In the genomic region with DNA sequence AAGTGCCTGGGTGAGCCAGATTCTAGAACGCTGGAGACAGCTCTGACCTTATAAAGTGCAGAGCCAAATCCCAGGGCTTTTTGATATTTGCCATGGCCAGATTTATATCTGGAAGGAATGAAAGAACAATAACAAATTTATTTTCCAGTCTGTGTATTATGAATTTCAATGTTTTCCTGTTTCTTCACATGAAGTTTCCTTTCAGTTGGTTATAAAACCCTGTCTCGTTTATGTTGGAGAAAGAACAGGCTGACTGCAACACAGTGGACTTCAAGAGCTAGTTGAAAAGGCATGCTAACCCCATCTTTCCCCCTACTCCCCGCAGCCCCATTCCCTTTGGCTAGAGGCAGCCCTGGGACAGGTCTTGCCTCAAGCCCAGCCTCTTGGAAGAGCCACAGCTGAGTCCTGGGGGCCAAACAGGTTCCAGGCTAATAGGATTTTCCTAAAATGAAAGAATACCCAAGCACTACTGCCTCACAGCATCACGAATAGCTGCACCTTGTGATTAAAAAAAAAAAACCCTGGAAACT, we compare ENCODE assay signal across 15 cellular contexts. TPM values are rescaled to one million over a fixed set of nuclear protein-coding genes. Genes with fewer than 3 reads are reported as not detected.
DNase-seq lines count a peak whose midpoint lies in the region; ATAC-seq, FAIRE-seq and TF ChIP-seq lines count a peak whose summit lies in the region.
"Had no signal": no experiment of that assay in that cellular context is flagged by ENCODE, and none has a peak within 500 bp of the region (broad histone marks: within the 10 kb centered on the region; RNA-seq: fewer than 3 reads in every experiment).

No MANE protein-coding gene starts in this region.

- H3K4me2 ChIP-seq in astrocyte (ENCODE audit: low read length) (peak overlapping the region; percentile 82), hepatocyte (peak overlapping the region; percentile 90)

- DNase-seq in astrocyte (ENCODE audit: low read depth): no peak
- no peak for DNase-seq in hepatocyte (ENCODE audit: low spot score)
- no peak for DNase-seq in retinal pigment epithelial cell (ENCODE audit: low read depth)
- no peak for DNase-seq in body of pancreas
- DNase-seq in NOMO-1 treated with dmso at 0.1 percent for 144 hours (lab: John Stamatoyannopoulos, UW; ENCODE audit: unreplicated experiment): no peak
- no peak for DNase-seq in H4 (ENCODE audit: low spot score)
- no peak for DNase-seq in NCI-H2227 (lab: John Stamatoyannopoulos, UW; ENCODE audit: unreplicated experiment)
- DNase-seq: activated CD4-positive, alpha-beta T cell treated with anti-CD3 and anti-CD28 coated beads, Interleukin-2, amount 10 ng/mL, durations not matched to agents 24 days and 14 days; activated effector memory CD4-positive, alpha-beta T cell treated with Interleukin-2 at 50 U/mL for 16 hours; AML-193; NCI-H2171; OCI-M1; T-cell had no signal

- H3K9me3 Mint-ChIP-seq in astrocyte (ENCODE audit: unreplicated experiment): no peaks in the 10 kb centered on the region
- H3K9me3 Mint-ChIP-seq: activated CD4-positive, alpha-beta T cell treated with anti-CD3 and anti-CD28 coated beads, Interleukin-2, amount 10 ng/mL, durations not matched to agents 24 days and 14 days; T-cell had no signal

- no peak overlapping the region for H3K4me3 Mint-ChIP-seq in astrocyte (ENCODE audit: unreplicated experiment)

- TF ChIP-seq POLR2A in body of pancreas (IDR thresholded peaks at IDR 0.05): no peak

- H3K27ac Mint-ChIP-seq in astrocyte (ENCODE audit: unreplicated experiment): no peak overlapping the region
- H3K27ac Mint-ChIP-seq: activated CD4-positive, alpha-beta T cell treated with anti-CD3 and anti-CD28 coated beads, Interleukin-2, amount 10 ng/mL, durations not matched to agents 24 days and 14 days; T-cell had no signal

- H3K36me3 Mint-ChIP-seq in astrocyte (ENCODE audit: low read depth, unreplicated experiment): no peaks in the 10 kb centered on the region
- H3K36me3 Mint-ChIP-seq: T-cell had no signal

- H3K4me1 ChIP-seq in ACC112 (ENCODE audit: control insufficient read depth, insufficient read depth, low read length, unreplicated experiment): peaks cover 19% of the 10 kb centered on the region
- H3K4me1 ChIP-seq in astrocyte (ENCODE audit: insufficient read depth, low read length): peaks cover 6% of the 10 kb centered on the region
- H3K4me1 ChIP-seq in hepatocyte (ENCODE audit: insufficient read depth): peaks cover 6% of the 10 kb centered on the region
- H3K4me1 ChIP-seq in body of pancreas: peaks cover 5% of the 10 kb centered on the region

- no peak for ATAC-seq in body of pancreas
- ATAC-seq: T-cell had no signal

- peaks cover 26% of the 10 kb centered on the region for H3K27me3 Mint-ChIP-seq in astrocyte (ENCODE audit: low read depth, unreplicated experiment)

- H3K4me3 ChIP-seq in ACC112 (ENCODE audit: low read depth, low read length) (peak overlapping the region; percentile 89), astrocyte (ENCODE audit: insufficient read depth, low read depth, low read length) (peak overlapping the region; percentile 62), hepatocyte (peak overlapping the region; percentile 74), retinal pigment epithelial cell (ENCODE audit: low read length) (peak overlapping the region; percentile 62), body of pancreas (no peak overlapping the region)

- no peaks in the 10 kb centered on the region for H4K20me1 ChIP-seq in astrocyte (ENCODE audit: insufficient read depth, low read length)
- H4K20me1 ChIP-seq in hepatocyte (ENCODE audit: insufficient read depth, poor library complexity, severe bottlenecking): no peaks in the 10 kb centered on the region

- H3K9me2 ChIP-seq in hepatocyte (replicated peaks; ENCODE audit: insufficient read depth): no peaks in the 10 kb centered on the region

- WGBS in hepatocyte (ENCODE audit: low lambda C conversion rate, missing lambda C conversion rate): 49% methylated on average over 4 of the region's 4 CpGs
- 46 to 53% methylated on average over 4 of the region's 4 CpGs for WGBS in body of pancreas, 2 donors

- H3K27me3 ChIP-seq in ACC112 (ENCODE audit: insufficient read depth, low read length) (no peaks in the 10 kb centered on the region), astrocyte (ENCODE audit: insufficient read depth, low read length) (no peaks in the 10 kb centered on the region), hepatocyte (no peaks in the 10 kb centered on the region), body of pancreas (no peaks in the 10 kb centered on the region)

- FAIRE-seq in astrocyte (lab: Jason Lieb, UNC): no peak
- FAIRE-seq: GM12892 had no signal

- intact Hi-C loops in body of pancreas (cut with DNase I): no loop called here

- H2AFZ ChIP-seq in ACC112 (ENCODE audit: low read length, unreplicated experiment) (peak overlapping the region; percentile 86), astrocyte (ENCODE audit: low read depth, low read length) (no peak overlapping the region), hepatocyte (no peak overlapping the region)

- peaks cover 29% of the 10 kb centered on the region for H3K79me2 ChIP-seq in ACC112 (ENCODE audit: control insufficient read depth, insufficient read depth, low read length, unreplicated experiment)
- no peaks in the 10 kb centered on the region for H3K79me2 ChIP-seq in astrocyte (ENCODE audit: insufficient read depth, low read length)
- peaks cover 22% of the 10 kb centered on the region for H3K79me2 ChIP-seq in hepatocyte

- no peaks in the 10 kb centered on the region for H3K4me1 Mint-ChIP-seq in astrocyte (ENCODE audit: low read depth, unreplicated experiment)

- H3K9me3 ChIP-seq in astrocyte (ENCODE audit: insufficient read depth, low read depth, low read length): no peaks in the 10 kb centered on the region
- H3K9me3 ChIP-seq in hepatocyte (ENCODE audit: low read depth): no peaks in the 10 kb centered on the region
- H3K9me3 ChIP-seq in body of pancreas: no peaks in the 10 kb centered on the region

- H3K36me3 ChIP-seq in ACC112 (ENCODE audit: insufficient read depth, low read length) (no peaks in the 10 kb centered on the region), astrocyte (ENCODE audit: insufficient read depth, low read length) (no peaks in the 10 kb centered on the region), hepatocyte (replicated peaks; ENCODE audit: insufficient read depth, low read depth) (no peaks in the 10 kb centered on the region), body of pancreas (replicated peaks in 1 of 2; ENCODE audit: insufficient read depth in 1 of 2, low read depth in 2 of 2) (no peaks in the 10 kb centered on the region)

- no peak overlapping the region for H3K9ac ChIP-seq in astrocyte (ENCODE audit: low read length)

- H3K27ac ChIP-seq in ACC112 (ENCODE audit: low read depth, low read length) (peak overlapping the region; percentile 33), astrocyte (ENCODE audit: low read depth, low read length) (no peak overlapping the region), hepatocyte (peak overlapping the region; percentile 41), body of pancreas (peak overlapping the region in 1 of 4 donors; percentile 3)

- TF ChIP-seq CTCF in astrocyte (IDR thresholded peaks at IDR 0.05; ENCODE audit: insufficient read depth, low read depth, low read length) (no peak), hepatocyte (IDR thresholded peaks at IDR 0.05; ENCODE audit: poor library complexity) (no peak), retinal pigment epithelial cell (conservative IDR thresholded peaks at IDR 0.05; ENCODE audit: low read depth, low read length) (no peak), body of pancreas (IDR thresholded peaks at IDR 0.05) (no peak)

RNA-seq across cellular contexts. Expression of a gene that starts 1.7 kb away (rescaled TPM):
- total RNA-seq in astrocyte: 12.5 and 14.9 TPM in 2 replicates
- 115 and 157 TPM in 2 replicates for total RNA-seq in hepatocyte
- 337 and 359 TPM in 2 replicates for polyA plus RNA-seq in hepatocyte
- total RNA-seq in body of pancreas: 100 to 1,000 TPM in 1 of 2 donors, 10 to 100 TPM in 1; 52.1 to 129 TPM
- 10.1 and 14.2 TPM in 2 replicates for total RNA-seq in H4 (2014; rRNA removed; shearing (Covaris generic))

Comparison
In these comparisons a context has a peak if more than half of its experiments do, and no peak if none do; other contexts are left out.
1. H3K4me3 ChIP-seq: peak in ACC112 (single experiment), astrocyte (single experiment), hepatocyte (single experiment) and retinal pigment epithelial cell (single experiment); none in body of pancreas (0 of 2).